ENCODE assay signal across 24 cellular contexts in genomic region chr16:8047711-8048110, GRCh38.
"Had no signal": no experiment of that assay in that cellular context is flagged by ENCODE, and none has a peak within 500 bp of the region (broad histone marks: within the 10 kb centered on the region; RNA-seq: fewer than 3 reads in every experiment).

No MANE protein-coding gene starts in this region.

- DNase-seq: activated CD4-positive, alpha-beta T cell treated with anti-CD3 and anti-CD28 coated beads, Interleukin-2, amount 10 ng/mL, durations not matched to agents 24 days and 14 days; activated CD4-positive, alpha-beta T cell treated with anti-CD3 and anti-CD28 coated beads, Interleukin-2, amount 50 U/mL, for 4 hours; activated CD8-positive, alpha-beta T cell treated with anti-CD3 and anti-CD28 coated beads for 36 hours; activated gamma-delta T cell; activated naive CD4-positive, alpha-beta T cell treated with Interleukin-2 at 50 U/mL for 16 hours; activated naive CD8-positive, alpha-beta T cell treated with anti-CD3 and anti-CD28 coated beads, Interleukin-2, amount 10 ng/mL, durations not matched to agents 7 days and 5 days; activated T-cell treated with anti-CD3 and anti-CD28 coated beads, Interleukin-2, amount 50 U/mL, for 1 hour; Kasumi-1; KG1; MG63; MV-4-11; NCI-H1092 treated with DMSO at 0.1 percent for 48 hours; NCI-H1417; NCI-H146; NCI-H187 treated with DMSO at 0.1 percent for 48 hours; NCI-H2171; NCI-H510A treated with DMSO at 0.1 percent for 48 hours; NCI-H526 treated with DMSO at 0.1 percent for 48 hours; NCI-H774; SHP77 treated with DMSO at 0.1 percent for 48 hours; SK-N-SH had no signal

- H3K27ac ChIP-seq: ascending aorta, cardiac muscle cell, SJSA1 had no signal
